Comparison of ENCODE assay signal across 1 cellular context in genomic region chr19:49869484-49870308, GRCh38.
TF ChIP-seq lines count a peak whose summit lies in the region.

No MANE protein-coding gene starts in this region.

TF ChIP-seq in HepG2, 621 proteins besides CTCF, POLR2A, EP300 and RAD21 (continued from another document and continues in another):
- TF ChIP-seq ZNF280D (CRISPR knock-in tag; IDR thresholded peaks at IDR 0.05) (no peak), ZNF337 (CRISPR knock-in tag; IDR thresholded peaks at IDR 0.05; ENCODE audit: borderline replicate concordance, low read depth) (no peak), NFKB2 (CRISPR knock-in tag; IDR thresholded peaks at IDR 0.05; ENCODE audit: borderline replicate concordance) (0 out of 2 replicates have a peak, but pooled peaks have one; percentile 33), NCOA2 (CRISPR knock-in tag; IDR thresholded peaks at IDR 0.05) (no peak), ZNF781 (CRISPR knock-in tag; IDR thresholded peaks at IDR 0.05; ENCODE audit: borderline replicate concordance, not compliant biosample characterization) (no peak), GMEB2 (CRISPR knock-in tag; IDR thresholded peaks at IDR 0.05; ENCODE audit: low read depth) (peak; percentile 0; the same call in 1 of the 2 replicates), ZNF281 (CRISPR knock-in tag; IDR thresholded peaks at IDR 0.05; ENCODE audit: borderline replicate concordance) (no peak), NFYC (CRISPR knock-in tag; IDR thresholded peaks at IDR 0.05) (peak; percentile 94), CSRNP2 (CRISPR knock-in tag; conservative IDR thresholded peaks at IDR 0.05; ENCODE audit: low read depth) (no peak), ARNT2 (CRISPR knock-in tag; IDR thresholded peaks at IDR 0.05; ENCODE audit: low read depth) (no peak), SP2 (CRISPR knock-in tag; IDR thresholded peaks at IDR 0.05) (peak; percentile 83), ZFAT (CRISPR knock-in tag; conservative IDR thresholded peaks at IDR 0.05) (no peak), ZSCAN9 (CRISPR knock-in tag; IDR thresholded peaks at IDR 0.05; ENCODE audit: borderline replicate concordance) (0 out of 2 replicates have a peak, but pooled peaks have one; percentile 25), TBX2 (CRISPR knock-in tag; IDR thresholded peaks at IDR 0.05; ENCODE audit: borderline replicate concordance) (peak; percentile 62; the same call in 1 of the 2 replicates), ZNF318 (CRISPR knock-in tag; IDR thresholded peaks at IDR 0.05) (peak; percentile 90; the same call in 1 of the 2 replicates), SP4 (CRISPR knock-in tag; IDR thresholded peaks at IDR 0.05) (peak; percentile 72), ZNF468 (CRISPR knock-in tag; IDR thresholded peaks at IDR 0.05) (no peak), GMEB1 (CRISPR knock-in tag; IDR thresholded peaks at IDR 0.05; ENCODE audit: borderline replicate concordance) (peak; percentile 57; the same call in 1 of the 2 replicates), TEAD3 (CRISPR knock-in tag; optimal IDR thresholded peaks at IDR 0.05; ENCODE audit: borderline replicate concordance) (peak; percentile 60), DDIT3 (CRISPR knock-in tag; IDR thresholded peaks at IDR 0.05) (no peak), RFX3 (CRISPR knock-in tag; IDR thresholded peaks at IDR 0.05) (no peak), ZNF83 (CRISPR knock-in tag; IDR thresholded peaks at IDR 0.05; ENCODE audit: borderline replicate concordance) (no peak), PRPF4 (IDR thresholded peaks at IDR 0.05; ENCODE audit: low read depth, low read length, poor library complexity, severe bottlenecking) (no peak), ETS1 (CRISPR knock-in tag; IDR thresholded peaks at IDR 0.05) (no peak; the same call in 1 of the 2 replicates), TRIM22 (IDR thresholded peaks at IDR 0.05) (no peak), TBX3 (IDR thresholded peaks at IDR 0.05; ENCODE audit: borderline replicate concordance) (peak; percentile 34; the same call in 1 of the 2 replicates), BCL3 (CRISPR knock-in tag; IDR thresholded peaks at IDR 0.05) (no peak), HNRNPLL (IDR thresholded peaks at IDR 0.05; ENCODE audit: low read depth, low read length, poor library complexity, severe bottlenecking) (peak; percentile 51), NPAS2 (CRISPR knock-in tag; IDR thresholded peaks at IDR 0.05; ENCODE audit: borderline replicate concordance) (no peak), ZIK1 (CRISPR knock-in tag; IDR thresholded peaks at IDR 0.05; ENCODE audit: borderline replicate concordance, low read depth) (0 out of 2 replicates have a peak, but pooled peaks have one; percentile 54)
